In the genomic region with DNA sequence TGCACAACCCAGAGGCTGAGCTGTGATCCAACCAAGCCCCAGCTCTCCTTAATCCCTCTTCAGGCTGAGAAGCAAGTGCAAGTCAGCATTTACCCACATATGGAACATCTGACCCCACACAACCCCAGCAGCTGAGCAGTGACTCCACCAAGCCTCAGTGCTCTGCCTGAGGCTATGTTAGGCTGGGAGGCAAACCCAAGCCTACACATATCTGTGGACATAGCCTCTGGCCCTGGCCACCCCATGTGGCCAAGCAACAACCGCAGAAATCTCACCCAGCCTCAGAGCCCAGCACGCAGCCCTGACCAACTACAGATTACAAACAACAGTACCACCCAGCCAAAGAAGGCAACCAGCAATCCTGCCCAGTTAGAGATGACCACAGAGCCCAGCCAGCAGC, we compare ENCODE assay signal across 1 cellular context.
TF ChIP-seq lines count a peak whose summit lies in the region.

No MANE protein-coding gene starts in this region.

TF ChIP-seq in IMR-90, 13 proteins besides CTCF, POLR2A, EP300 and RAD21:
- TF ChIP-seq, protein P1, sequence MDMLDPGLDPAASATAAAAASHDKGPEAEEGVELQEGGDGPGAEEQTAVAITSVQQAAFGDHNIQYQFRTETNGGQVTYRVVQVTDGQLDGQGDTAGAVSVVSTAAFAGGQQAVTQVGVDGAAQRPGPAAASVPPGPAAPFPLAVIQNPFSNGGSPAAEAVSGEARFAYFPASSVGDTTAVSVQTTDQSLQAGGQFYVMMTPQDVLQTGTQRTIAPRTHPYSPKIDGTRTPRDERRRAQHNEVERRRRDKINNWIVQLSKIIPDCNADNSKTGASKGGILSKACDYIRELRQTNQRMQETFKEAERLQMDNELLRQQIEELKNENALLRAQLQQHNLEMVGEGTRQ (IDR thresholded peaks at IDR 0.05; ENCODE audit: low read depth, low read length): no peak
- no peak for TF ChIP-seq SMC3 (IDR thresholded peaks at IDR 0.05; ENCODE audit: low read depth, low read length)
- no peak for TF ChIP-seq BHLHE40 (IDR thresholded peaks at IDR 0.05; ENCODE audit: low read depth, low read length)
- no peak for TF ChIP-seq MXI1 (IDR thresholded peaks at IDR 0.05; ENCODE audit: borderline replicate concordance, low read depth, low read length)
- TF ChIP-seq CEBPB (IDR thresholded peaks at IDR 0.05; ENCODE audit: low read depth, low read length): no peak
- TF ChIP-seq RCOR1 (IDR thresholded peaks at IDR 0.05; ENCODE audit: insufficient replicate concordance, low read length): no peak
- TF ChIP-seq FOS (IDR thresholded peaks at IDR 0.05; ENCODE audit: low read depth, low read length): no peak
- no peak for TF ChIP-seq MAZ (IDR thresholded peaks at IDR 0.05; ENCODE audit: borderline replicate concordance, low read depth, low read length)
- TF ChIP-seq, protein P2, sequence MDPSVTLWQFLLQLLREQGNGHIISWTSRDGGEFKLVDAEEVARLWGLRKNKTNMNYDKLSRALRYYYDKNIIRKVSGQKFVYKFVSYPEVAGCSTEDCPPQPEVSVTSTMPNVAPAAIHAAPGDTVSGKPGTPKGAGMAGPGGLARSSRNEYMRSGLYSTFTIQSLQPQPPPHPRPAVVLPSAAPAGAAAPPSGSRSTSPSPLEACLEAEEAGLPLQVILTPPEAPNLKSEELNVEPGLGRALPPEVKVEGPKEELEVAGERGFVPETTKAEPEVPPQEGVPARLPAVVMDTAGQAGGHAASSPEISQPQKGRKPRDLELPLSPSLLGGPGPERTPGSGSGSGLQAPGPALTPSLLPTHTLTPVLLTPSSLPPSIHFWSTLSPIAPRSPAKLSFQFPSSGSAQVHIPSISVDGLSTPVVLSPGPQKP (IDR thresholded peaks at IDR 0.05; ENCODE audit: borderline replicate concordance, low read depth, low read length): no peak
- no peak for TF ChIP-seq CHD1 (IDR thresholded peaks at IDR 0.05; ENCODE audit: low read depth, low read length)
- TF ChIP-seq MAFK (IDR thresholded peaks at IDR 0.05; ENCODE audit: low read depth, low read length): no peak
- no peak for TF ChIP-seq RFX5 (IDR thresholded peaks at IDR 0.05; ENCODE audit: low read depth, low read length)
TF ChIP-seq in IMR-90: peak in this region for 0.
